In genomic region chr2:43518718-43519117, GRCh38 we compare ENCODE assay signal across 15 cellular contexts.
A peak's percentile ranks its signal among the peaks of the same experiment; 100 is the strongest.
DNase-seq lines count a peak whose midpoint lies in the region; ATAC-seq and TF ChIP-seq lines count a peak whose summit lies in the region.
"Had no signal": no experiment of that assay in that cellular context is flagged by ENCODE, and none has a peak within 500 bp of the region (broad histone marks: within the 10 kb centered on the region; RNA-seq: fewer than 3 reads in every experiment).

No MANE protein-coding gene starts in this region.

- H3K27me3 ChIP-seq in mesenchymal stem cell (ENCODE audit: control insufficient read depth in 1 of 2, insufficient read depth in 1 of 2, low read length in 2 of 2) (no peaks in the 10 kb centered on the region), stomach (no peaks in the 10 kb centered on the region), GM23338 (ENCODE audit: insufficient read depth) (no peaks in the 10 kb centered on the region)

- H2BK5ac ChIP-seq in mesenchymal stem cell (ENCODE audit: low read depth, low read length, poor library complexity, severe bottlenecking), result no peak overlapping the region

- peaks cover 4% of the 10 kb centered on the region for H3K4me1 ChIP-seq in mesenchymal stem cell (ENCODE audit: control insufficient read depth, insufficient read depth, low read depth, low read length)
- peaks cover 31 to 53% (median 40%) of the 10 kb centered on the region in 4 donors for H3K4me1 ChIP-seq in stomach
- no peaks in the 10 kb centered on the region for H3K4me1 ChIP-seq in GM23338 (ENCODE audit: insufficient read depth)
- H3K4me1 ChIP-seq: Caco-2 had no signal

- H3K27ac Mint-ChIP-seq in HFFc6 (peak overlapping the region; percentile 89), GM23338 (no peak overlapping the region)
- peak overlapping the region; percentile 18 for H3K27ac Mint-ChIP-seq in activated T-helper 17 cell treated with anti-CD3 and anti-CD28 coated beads, Interleukin-2, amount 50 U/mL, for 72 hours
- H3K27ac Mint-ChIP-seq: stimulated activated naive CD8-positive, alpha-beta T cell treated with anti-CD3 and anti-CD28 coated beads, Interleukin-15, amount 100 ng/mL, for 72 hours had no signal

- intact Hi-C loops in stomach (cut with DNase I; ENCODE audit: low total_unique reads) (no loop called here), head of caudate nucleus (cut with DNase I) (no loop called here)

- no peak overlapping the region for H3K14ac ChIP-seq in mesenchymal stem cell (ENCODE audit: low read length in 2 of 2)

- peaks cover 8% of the 10 kb centered on the region; the same call in 1 of the 2 replicates for H3F3A ChIP-seq in GM23338 (replicated peaks; ENCODE audit: low read depth)

- 93% methylated on average over 1 of the region's 2 CpGs for WGBS in mesenchymal stem cell
- 91 to 99% (median 93%) methylated on average over 2 of the region's 2 CpGs for WGBS in stomach, 5 donors

- no peak for ATAC-seq in activated T-helper 17 cell treated with anti-CD3 and anti-CD28 coated beads, Interleukin-2, amount 50 U/mL, for 72 hours (replicated peaks)
- ATAC-seq in HG03045 (IDR thresholded peaks at IDR 0.05; ENCODE audit: unreplicated experiment) (no peak), GM23338 (no peak)
- ATAC-seq: stimulated activated naive CD8-positive, alpha-beta T cell treated with anti-CD3 and anti-CD28 coated beads, Interleukin-15, amount 100 ng/mL, for 72 hours had no signal

- H3K36me3 ChIP-seq in mesenchymal stem cell (ENCODE audit: control insufficient read depth in 1 of 2, insufficient read depth in 2 of 2, low read depth in 1 of 2, low read length in 2 of 2) (no peaks in the 10 kb centered on the region), stomach (no peaks in the 10 kb centered on the region), GM23338 (ENCODE audit: insufficient read depth) (no peaks in the 10 kb centered on the region)

- no peaks in the 10 kb centered on the region; the same call in 1 of the 2 replicates for H4K20me1 ChIP-seq in GM23338 (replicated peaks; ENCODE audit: insufficient read depth)

- H3K4me3 ChIP-seq in mesenchymal stem cell (ENCODE audit: insufficient read depth in 1 of 2, low read depth in 1 of 2, low read length in 2 of 2), result no peak overlapping the region
- H3K4me3 ChIP-seq in stomach, result no peak overlapping the region
- H3K4me3 ChIP-seq in GM23338, result no peak overlapping the region

- H2AFZ ChIP-seq in mesenchymal stem cell (ENCODE audit: low read depth, low read length) (no peak overlapping the region), GM23338 (no peak overlapping the region)

- TF ChIP-seq POLR2A in stomach (IDR thresholded peaks at IDR 0.05), result no peak

- peak overlapping the region; percentile 78 for H3K9ac ChIP-seq in mesenchymal stem cell (ENCODE audit: low read length)

- no peak overlapping the region for H3K4me3 Mint-ChIP-seq in HFFc6
- H3K4me3 Mint-ChIP-seq in activated T-helper 17 cell treated with anti-CD3 and anti-CD28 coated beads, Interleukin-2, amount 50 U/mL, for 72 hours, result no peak overlapping the region
- H3K4me3 Mint-ChIP-seq in GM23338, result no peak overlapping the region
- H3K4me3 Mint-ChIP-seq: stimulated activated naive CD8-positive, alpha-beta T cell treated with anti-CD3 and anti-CD28 coated beads, Interleukin-15, amount 100 ng/mL, for 72 hours had no signal

- no peak overlapping the region for H3K23ac ChIP-seq in mesenchymal stem cell (ENCODE audit: low read length in 2 of 2)

- H3K4me2 ChIP-seq in mesenchymal stem cell (ENCODE audit: low read length, poor library complexity, severe bottlenecking) (no peak overlapping the region), GM23338 (no peak overlapping the region)

- peaks cover 2% of the 10 kb centered on the region for H3K79me1 ChIP-seq in mesenchymal stem cell (replicated peaks; ENCODE audit: low read length, poor library complexity, severe bottlenecking)

- H2BK12ac ChIP-seq in mesenchymal stem cell (ENCODE audit: low read length in 2 of 2), result no peak overlapping the region

- H3K27ac ChIP-seq in mesenchymal stem cell (ENCODE audit: low read length, poor library complexity, severe bottlenecking) (peak overlapping the region; percentile 33), stomach (peak overlapping the region in 4 of 5 donors; percentile 68 to 93 (median 80)), GM23338 (ENCODE audit: low read depth) (no peak overlapping the region)

- no peak overlapping the region for H2BK120ac ChIP-seq in mesenchymal stem cell (ENCODE audit: low read depth, low read length)

- no peak overlapping the region for H4K8ac ChIP-seq in mesenchymal stem cell (ENCODE audit: low read length)

- H3K79me2 ChIP-seq in GM23338 (replicated peaks; ENCODE audit: insufficient read depth), result no peaks in the 10 kb centered on the region

- H3K4ac ChIP-seq in mesenchymal stem cell (ENCODE audit: low read depth in 1 of 2, low read length in 2 of 2), result no peak overlapping the region

- DNase-seq in HFFc6 (no peak), mesenchymal stem cell (no peak), stomach (no peak), GM23338 (ENCODE audit: low spot score) (no peak), head of caudate nucleus (no peak)
- DNase-seq: activated CD4-positive, alpha-beta T cell treated with anti-CD3 and anti-CD28 coated beads, Interleukin-2, amount 50 U/mL, for 4 hours; activated naive CD4-positive, alpha-beta T cell; Caco-2; Kasumi-1; NCI-H2081 treated with DMSO at 0.1 percent for 48 hours; nucleus accumbens; stimulated activated CD4-positive, alpha-beta T cell treated with anti-CD3 and anti-CD28 coated beads, Interleukin-2, amount 100 ng/mL, for 48 hours; stimulated activated naive CD8-positive, alpha-beta T cell treated with anti-CD3 and anti-CD28 coated beads, Interleukin-15, amount 100 ng/mL, for 72 hours had no signal

- H4K91ac ChIP-seq in mesenchymal stem cell (ENCODE audit: low read length), result no peak overlapping the region

- no peaks in the 10 kb centered on the region for H3K9me2 ChIP-seq in GM23338 (ENCODE audit: insufficient read depth)

- H3K9me3 ChIP-seq in mesenchymal stem cell (ENCODE audit: control insufficient read depth, low read length) (no peaks in the 10 kb centered on the region), stomach (no peaks in the 10 kb centered on the region)
- H3K9me3 ChIP-seq: Caco-2 had no signal

- no peak for TF ChIP-seq EP300 in stomach (IDR thresholded peaks at IDR 0.05)

- H3K4me1 Mint-ChIP-seq in HFFc6 (ENCODE audit: low read depth) (peaks cover 44% of the 10 kb centered on the region), GM23338 (no peaks in the 10 kb centered on the region)
- H3K4me1 Mint-ChIP-seq in activated T-helper 17 cell treated with anti-CD3 and anti-CD28 coated beads, Interleukin-2, amount 50 U/mL, for 72 hours, result peaks cover 15% of the 10 kb centered on the region
- H3K4me1 Mint-ChIP-seq: stimulated activated naive CD8-positive, alpha-beta T cell treated with anti-CD3 and anti-CD28 coated beads, Interleukin-15, amount 100 ng/mL, for 72 hours had no signal

- H3K27me3 Mint-ChIP-seq in HFFc6 (ENCODE audit: insufficient read depth) (no peaks in the 10 kb centered on the region), GM23338 (ENCODE audit: insufficient read depth, low read depth, poor library complexity) (no peaks in the 10 kb centered on the region)
- H3K27me3 Mint-ChIP-seq in activated T-helper 17 cell treated with anti-CD3 and anti-CD28 coated beads, Interleukin-2, amount 50 U/mL, for 72 hours, result no peaks in the 10 kb centered on the region
- H3K27me3 Mint-ChIP-seq: stimulated activated naive CD8-positive, alpha-beta T cell treated with anti-CD3 and anti-CD28 coated beads, Interleukin-15, amount 100 ng/mL, for 72 hours had no signal

- no peaks in the 10 kb centered on the region for H3K9me3 Mint-ChIP-seq in HFFc6
- H3K9me3 Mint-ChIP-seq in activated T-helper 17 cell treated with anti-CD3 and anti-CD28 coated beads, Interleukin-2, amount 50 U/mL, for 72 hours, result no peaks in the 10 kb centered on the region
- no peaks in the 10 kb centered on the region for H3K9me3 Mint-ChIP-seq in GM23338
- H3K9me3 Mint-ChIP-seq: stimulated activated naive CD8-positive, alpha-beta T cell treated with anti-CD3 and anti-CD28 coated beads, Interleukin-15, amount 100 ng/mL, for 72 hours had no signal

- TF ChIP-seq CTCF in HFFc6 (IDR thresholded peaks at IDR 0.05) (no peak), stomach (IDR thresholded peaks at IDR 0.05) (no peak), GM23338 (conservative IDR thresholded peaks at IDR 0.05; ENCODE audit: low read depth in 2 of 2) (no peak)

- no peak overlapping the region for H2BK15ac ChIP-seq in mesenchymal stem cell (ENCODE audit: low read depth, poor library complexity, severe bottlenecking)

- H2AK5ac ChIP-seq in mesenchymal stem cell (ENCODE audit: low read length, severe bottlenecking), result peak overlapping the region; percentile 27

- H3K36me3 Mint-ChIP-seq in HFFc6 (ENCODE audit: low read depth) (no peaks in the 10 kb centered on the region), GM23338 (ENCODE audit: low read depth) (no peaks in the 10 kb centered on the region)
- peaks cover 6% of the 10 kb centered on the region for H3K36me3 Mint-ChIP-seq in activated T-helper 17 cell treated with anti-CD3 and anti-CD28 coated beads, Interleukin-2, amount 50 U/mL, for 72 hours (ENCODE audit: low read depth)

- H3K18ac ChIP-seq in mesenchymal stem cell (ENCODE audit: low read depth in 1 of 2, low read length in 2 of 2), result no peak overlapping the region

TF ChIP-seq in GM23338, 12 proteins besides CTCF, POLR2A, EP300 and RAD21 (continues in another document):
- TF ChIP-seq ZNF114 (CRISPR knock-in tag; IDR thresholded peaks at IDR 0.05) (no peak), EZH2 (IDR thresholded peaks at IDR 0.05; ENCODE audit: low read depth, unreplicated experiment) (no peak), STAT1 (IDR thresholded peaks at IDR 0.05; ENCODE audit: unreplicated experiment) (no peak), ZNF331 (CRISPR knock-in tag; IDR thresholded peaks at IDR 0.05; ENCODE audit: low read depth) (no peak)
